ENCODE assay signal across 20 cellular contexts in the genomic region with DNA sequence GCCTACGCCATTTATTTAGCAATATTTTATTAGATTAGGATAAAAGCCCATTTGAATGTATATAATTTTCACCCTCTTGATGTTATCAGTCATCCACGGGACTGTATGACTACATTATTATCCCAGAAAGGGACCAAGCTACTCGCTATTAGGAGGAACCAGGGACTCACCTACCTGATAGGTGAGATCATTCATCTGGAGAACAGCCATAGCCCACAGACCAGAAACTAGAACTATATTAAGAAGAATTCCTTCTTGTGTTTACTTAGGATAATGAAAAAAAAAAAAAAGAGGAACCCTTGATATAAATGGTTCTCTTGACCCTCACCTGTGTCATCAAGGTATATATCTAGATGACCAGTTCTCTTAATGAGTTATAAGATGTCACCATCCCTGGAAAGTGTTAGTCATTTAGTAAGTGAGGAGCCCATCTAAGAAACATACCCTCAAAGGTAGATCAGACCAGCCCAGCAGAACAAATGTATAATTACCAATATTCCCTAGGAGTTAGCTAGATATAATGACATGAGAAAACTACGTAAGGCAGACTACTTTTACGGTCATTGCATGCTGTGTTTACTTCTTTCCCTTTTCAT. TPM values are rescaled to one million over a fixed set of nuclear protein-coding genes. Genes with fewer than 3 reads are reported as not detected.
A peak's percentile ranks its signal among the peaks of the same experiment; 100 is the strongest.
DNase-seq lines count a peak whose midpoint lies in the region; ATAC-seq, FAIRE-seq and TF ChIP-seq lines count a peak whose summit lies in the region.
"Had no signal": no experiment of that assay in that cellular context is flagged by ENCODE, and none has a peak within 500 bp of the region (broad histone marks: within the 10 kb centered on the region; RNA-seq: fewer than 3 reads in every experiment).

No MANE protein-coding gene starts in this region.

- H3K4me1 Mint-ChIP-seq in activated T-cell treated with anti-CD3 and anti-CD28 coated beads, Interleukin-2, amount 50 U/mL, for 72 hours (ENCODE audit: low read depth): peaks cover 76% of the 10 kb centered on the region
- peaks cover 81% of the 10 kb centered on the region for H3K4me1 Mint-ChIP-seq in activated T-cell treated with anti-CD3 and anti-CD28 coated beads, Interleukin-2, amount 50 U/mL, for 4 hours (ENCODE audit: low read depth)
- H3K4me1 Mint-ChIP-seq in naive thymus-derived CD8-positive, alpha-beta T cell: peaks cover 29 to 83% (median 77%) of the 10 kb centered on the region in 4 donors

- H3K27me3 ChIP-seq in breast epithelium: no peaks in the 10 kb centered on the region
- no peaks in the 10 kb centered on the region for H3K27me3 ChIP-seq in keratinocyte (ENCODE audit: control insufficient read depth, extremely low read depth, insufficient read depth, low read length)
- no peaks in the 10 kb centered on the region for H3K27me3 ChIP-seq in thoracic aorta (replicated peaks; ENCODE audit: insufficient read depth)
- H3K27me3 ChIP-seq in adrenal gland: no peaks in the 10 kb centered on the region
- H3K27me3 ChIP-seq: BLaER1, heart left ventricle, right lobe of liver, upper lobe of right lung had no signal

- H3K4me1 ChIP-seq in breast epithelium: peaks cover 0 to 13% of the 10 kb centered on the region in 2 donors
- peaks cover 39% of the 10 kb centered on the region for H3K4me1 ChIP-seq in keratinocyte (ENCODE audit: control insufficient read depth, extremely low read depth, insufficient read depth, low read length)
- H3K4me1 ChIP-seq in thoracic aorta (ENCODE audit: control insufficient read depth in 1 of 2, low read depth in 2 of 2): peaks cover 29 to 65% of the 10 kb centered on the region in 2 donors
- peaks cover 4 to 25% of the 10 kb centered on the region in 2 donors for H3K4me1 ChIP-seq in adrenal gland (replicated peaks in 1 of 2)

- dilution Hi-C loops in keratinocyte (cut with MboI; ENCODE audit: extremely low pct_ligation_motif_present, low sequenced_read_pairs): no loop called here

- FAIRE-seq in keratinocyte (lab: Jason Lieb, UNC): peak; percentile 55
- FAIRE-seq: H54, HTR-8/SVneo had no signal

- H3K36me3 ChIP-seq in breast epithelium: no peaks in the 10 kb centered on the region
- peaks cover 0 to 3% of the 10 kb centered on the region in 2 experiments for H3K36me3 ChIP-seq in keratinocyte (ENCODE audit: control insufficient read depth in 2 of 2, extremely low read depth in 1 of 2, insufficient read depth in 2 of 2, low read length in 2 of 2)
- H3K36me3 ChIP-seq in thoracic aorta: no peaks in the 10 kb centered on the region
- H3K36me3 ChIP-seq in adrenal gland (replicated peaks in 1 of 2): no peaks in the 10 kb centered on the region
- H3K36me3 ChIP-seq: heart left ventricle, right lobe of liver, upper lobe of right lung had no signal

- peaks cover 3 to 5% of the 10 kb centered on the region in 2 donors for H3K9me3 Mint-ChIP-seq in activated T-cell treated with anti-CD3 and anti-CD28 coated beads, Interleukin-2, amount 50 U/mL, for 72 hours
- peaks cover 8% of the 10 kb centered on the region for H3K9me3 Mint-ChIP-seq in activated T-cell treated with anti-CD3 and anti-CD28 coated beads, Interleukin-2, amount 50 U/mL, for 4 hours
- peaks cover 0 to 10% (median 0%) of the 10 kb centered on the region in 9 donors for H3K9me3 Mint-ChIP-seq in naive thymus-derived CD8-positive, alpha-beta T cell

- no peak overlapping the region for H2AFZ ChIP-seq in keratinocyte (ENCODE audit: control insufficient read depth, low read length)

- no peak overlapping the region for H3K4me3 ChIP-seq in breast epithelium
- peak overlapping the region in 2 of 3 experiments; percentile 37 to 48 for H3K4me3 ChIP-seq in keratinocyte (ENCODE audit: control insufficient read depth in 2 of 3, extremely low read depth in 1 of 3, insufficient read depth in 2 of 3, low read depth in 1 of 3, low read length in 3 of 3)
- peak overlapping the region; percentile 50 for H3K4me3 ChIP-seq in thoracic aorta
- no peak overlapping the region for H3K4me3 ChIP-seq in adrenal gland
- H3K4me3 ChIP-seq: BLaER1, heart left ventricle, right lobe of liver, upper lobe of right lung had no signal

- TF ChIP-seq POLR2A in breast epithelium (IDR thresholded peaks at IDR 0.05): no peak
- TF ChIP-seq POLR2A in adrenal gland (IDR thresholded peaks at IDR 0.05): no peak

- peak overlapping the region in 1 of 2 donors; percentile 6 for H3K4me3 Mint-ChIP-seq in activated T-cell treated with anti-CD3 and anti-CD28 coated beads, Interleukin-2, amount 50 U/mL, for 72 hours
- H3K4me3 Mint-ChIP-seq in activated T-cell treated with anti-CD3 and anti-CD28 coated beads, Interleukin-2, amount 50 U/mL, for 4 hours: no peak overlapping the region
- peak overlapping the region in 3 of 10 donors; percentile 11 to 30 (median 20) for H3K4me3 Mint-ChIP-seq in naive thymus-derived CD8-positive, alpha-beta T cell
- H3K4me3 Mint-ChIP-seq: activated CD4-positive, alpha-beta memory T cell treated with anti-CD3 and anti-CD28 coated beads for 36 hours had no signal

- H3K27ac ChIP-seq in breast epithelium (peak overlapping the region; percentile 59 to 79), keratinocyte (ENCODE audit: control insufficient read depth, insufficient read depth, low read length) (peak overlapping the region; percentile 70), thoracic aorta (peak overlapping the region in 1 of 2 donors; percentile 33), adrenal gland (no peak overlapping the region)
- H3K27ac ChIP-seq: BLaER1, right lobe of liver, upper lobe of right lung had no signal

- H3K9me3 ChIP-seq in breast epithelium (no peaks in the 10 kb centered on the region), keratinocyte (ENCODE audit: control insufficient read depth, low read depth, low read length) (no peaks in the 10 kb centered on the region), thoracic aorta (no peaks in the 10 kb centered on the region), adrenal gland (replicated peaks in 1 of 3) (no peaks in the 10 kb centered on the region)
- H3K9me3 ChIP-seq: BLaER1, heart left ventricle, right lobe of liver, upper lobe of right lung had no signal

- no peak for ATAC-seq in activated T-cell treated with anti-CD3 and anti-CD28 coated beads, Interleukin-2, amount 50 U/mL, for 72 hours (replicated peaks in 1 of 2)
- ATAC-seq in activated T-cell treated with anti-CD3 and anti-CD28 coated beads, Interleukin-2, amount 50 U/mL, for 4 hours: no peak
- ATAC-seq in thoracic aorta (ENCODE audit: insufficient number of reproducible peaks, low FRiP score, low read depth): no peak
- no peak for ATAC-seq in naive thymus-derived CD8-positive, alpha-beta T cell
- ATAC-seq: heart left ventricle, right lobe of liver, upper lobe of right lung had no signal

- H3K9ac ChIP-seq in keratinocyte (ENCODE audit: control insufficient read depth, extremely low read depth, insufficient read depth, low read length): peak overlapping the region; percentile 60
- H3K9ac ChIP-seq: BLaER1 had no signal

- peaks cover 3% of the 10 kb centered on the region for H3K9me1 ChIP-seq in keratinocyte (ENCODE audit: control insufficient read depth, extremely low read depth, insufficient read depth, low read length)

- peak overlapping the region; percentile 87 for H3K4me2 ChIP-seq in keratinocyte (ENCODE audit: control insufficient read depth, extremely low read depth, insufficient read depth, low read depth, low read length)
- H3K4me2 ChIP-seq: BLaER1 had no signal

- no peak for TF ChIP-seq CTCF in breast epithelium (IDR thresholded peaks at IDR 0.05)
- TF ChIP-seq CTCF in keratinocyte (optimal IDR thresholded peaks at IDR 0.05 in 1 of 3, IDR thresholded peaks at IDR 0.05 in 1 of 3, conservative IDR thresholded peaks at IDR 0.05 in 1 of 3; ENCODE audit: extremely low read depth in 1 of 3, insufficient read depth in 2 of 3, low read length in 3 of 3): no peak
- no peak for TF ChIP-seq CTCF in thoracic aorta (IDR thresholded peaks at IDR 0.05)
- no peak for TF ChIP-seq CTCF in adrenal gland (IDR thresholded peaks at IDR 0.05)

- POLR2A ChIA-PET in naive thymus-derived CD8-positive, alpha-beta T cell (lab: Charles Lee): no interaction called here

- H3K36me3 Mint-ChIP-seq in activated T-cell treated with anti-CD3 and anti-CD28 coated beads, Interleukin-2, amount 50 U/mL, for 72 hours (ENCODE audit: insufficient read depth in 2 of 2): peaks cover 5 to 10% of the 10 kb centered on the region in 2 donors
- H3K36me3 Mint-ChIP-seq in activated T-cell treated with anti-CD3 and anti-CD28 coated beads, Interleukin-2, amount 50 U/mL, for 4 hours (ENCODE audit: insufficient read depth): peaks cover 26% of the 10 kb centered on the region
- peaks cover 5 to 18% (median 7%) of the 10 kb centered on the region in 3 donors for H3K36me3 Mint-ChIP-seq in naive thymus-derived CD8-positive, alpha-beta T cell

- H3K27me3 Mint-ChIP-seq in activated T-cell treated with anti-CD3 and anti-CD28 coated beads, Interleukin-2, amount 50 U/mL, for 72 hours (ENCODE audit: low read depth): no peaks in the 10 kb centered on the region
- H3K27me3 Mint-ChIP-seq in activated T-cell treated with anti-CD3 and anti-CD28 coated beads, Interleukin-2, amount 50 U/mL, for 4 hours (ENCODE audit: low read depth): no peaks in the 10 kb centered on the region
- no peaks in the 10 kb centered on the region for H3K27me3 Mint-ChIP-seq in naive thymus-derived CD8-positive, alpha-beta T cell
- H3K27me3 Mint-ChIP-seq: activated CD4-positive, alpha-beta memory T cell treated with anti-CD3 and anti-CD28 coated beads for 36 hours had no signal

- peaks cover 80% of the 10 kb centered on the region for H3K79me2 ChIP-seq in keratinocyte (ENCODE audit: control insufficient read depth, insufficient read depth, low read length)

- intact Hi-C loops in breast epithelium (cut with DNase I; ENCODE audit: low total_unique reads) (no loop called here), adrenal gland (cut with DNase I) (loop anchor here in 1 of 2 donors (10.0 kb wide), 1 partner anchor 55 kb away; no protein-coding TSS in a partner anchor)

- peak overlapping the region; percentile 20 for H3K27ac Mint-ChIP-seq in activated T-cell treated with anti-CD3 and anti-CD28 coated beads, Interleukin-2, amount 50 U/mL, for 72 hours
- H3K27ac Mint-ChIP-seq in naive thymus-derived CD8-positive, alpha-beta T cell: peak overlapping the region in 3 of 10 donors; percentile 35 to 58 (median 50)
- H3K27ac Mint-ChIP-seq: activated CD4-positive, alpha-beta memory T cell treated with anti-CD3 and anti-CD28 coated beads for 36 hours; activated T-helper 2 cell treated with anti-CD3 and anti-CD28 coated beads, Interferon-gamma antibody, Interleukin-2, Interleukin-4, amounts not matched to agents 10 μg/mL and 5 μg/mL and 100 μg/mL, durations not matched to agents 14 hours and 24 hours and 36 hours had no signal

- peaks cover 1% of the 10 kb centered on the region for H4K20me1 ChIP-seq in keratinocyte (ENCODE audit: control insufficient read depth, extremely low read depth, insufficient read depth, low read length)

- DNase-seq in activated T-cell treated with anti-CD3 and anti-CD28 coated beads, Interleukin-2, amount 50 U/mL, for 72 hours: no peak
- no peak for DNase-seq in activated T-cell treated with anti-CD3 and anti-CD28 coated beads, Interleukin-2, amount 50 U/mL, for 4 hours
- DNase-seq in breast epithelium (ENCODE audit: low spot score in 2 of 2) (no peak), keratinocyte (ENCODE audit: low read depth, low spot score) (peak; percentile 58), thoracic aorta (ENCODE audit: low spot score) (no peak), adrenal gland (no peak), NCI-H2196 treated with DMSO at 0.1 percent for 48 hours (lab: John Stamatoyannopoulos, UW; ENCODE audit: unreplicated experiment) (no peak)
- DNase-seq in naive thymus-derived CD8-positive, alpha-beta T cell: no peak
- DNase-seq: activated CD4-positive, alpha-beta memory T cell treated with anti-CD3 and anti-CD28 coated beads for 36 hours; amygdala; heart left ventricle; NCI-H2029; NCI-H69; right lobe of liver; stimulated activated CD4-positive, alpha-beta T cell treated with anti-CD3 and anti-CD28 coated beads, Interleukin-2, amount 100 ng/mL, for 24 hours; upper lobe of right lung had no signal

- WGBS in adrenal gland, 4 donors: 89 to 95% (median 91%) methylated on average over 5 of the region's 5 CpGs

RNA-seq across cellular contexts. Expression of a gene that starts 8.0 kb away (rescaled TPM):
- 10 to 100 TPM; 21.4 to 26.3 TPM for total RNA-seq in activated T-cell treated with anti-CD3 and anti-CD28 coated beads, Interleukin-2, amount 50 U/mL, for 72 hours
- total RNA-seq in activated T-cell treated with anti-CD3 and anti-CD28 coated beads, Interleukin-2, amount 50 U/mL, for 4 hours: 10 to 100 TPM; 28.7 to 48.8 (median 36.5) TPM
- total RNA-seq in breast epithelium: 100 to 1,000 TPM in 1 of 3 donors, 10 to 100 TPM in 2; 26.9 to 110 (median 57.0) TPM
- 4.4 to 10.7 TPM (median 8.2 TPM) in 3 replicates for polyA plus RNA-seq in keratinocyte
- polyA plus RNA-seq in keratinocyte (2011; ENCODE audit: low read depth): 13.4 TPM
- polyA plus RNA-seq in keratinocyte (2011; cell fraction: cytosol; rRNA removed): 9.1 and 10.4 TPM in 2 replicates
- 27.3 and 28.8 TPM in 2 replicates for polyA plus RNA-seq in keratinocyte (2011; cell fraction: nucleus; rRNA removed)
- 9.5 and 15.3 TPM in 2 replicates for polyA plus RNA-seq in keratinocyte (2012; ENCODE audit: low replicate concordance)
- 14.6 to 51.7 TPM (median 22.5 TPM) in 3 replicates for polyA minus RNA-seq in keratinocyte
- polyA minus RNA-seq in keratinocyte (2011; cell fraction: cytosol; rRNA and poly(A)+ RNA removed): 12.1 TPM
- polyA minus RNA-seq in keratinocyte (2011; cell fraction: nucleus; rRNA and poly(A)+ RNA removed): 21.2 and 44.1 TPM in 2 replicates
- 10 to 100 TPM; 32.9 to 53.7 TPM for total RNA-seq in thoracic aorta
- 10 to 100 TPM; 63.4 to 69.2 TPM for total RNA-seq in naive thymus-derived CD8-positive, alpha-beta T cell
- 10 to 100 TPM; 14.1 to 16.2 (median 15.2) TPM for polyA plus RNA-seq in naive thymus-derived CD8-positive, alpha-beta T cell
- total RNA-seq in adrenal gland: 100 to 1,000 TPM in 1 of 8 donors, 10 to 100 TPM in 7; 14.6 to 176 (median 31.5) TPM
- polyA plus RNA-seq in adrenal gland: 10 to 100 TPM; 11.7 to 21.6 (median 11.9) TPM

RNA-seq across cellular contexts. Expression of a gene that starts 53.9 kb away (rescaled TPM):
- 10 to 100 TPM; 56.7 to 64.3 TPM for total RNA-seq in activated T-cell treated with anti-CD3 and anti-CD28 coated beads, Interleukin-2, amount 50 U/mL, for 72 hours
- 10 to 100 TPM; 73.9 to 81.2 (median 80.0) TPM for total RNA-seq in activated T-cell treated with anti-CD3 and anti-CD28 coated beads, Interleukin-2, amount 50 U/mL, for 4 hours
- 10 to 100 TPM; 76.8 to 92.2 (median 86.2) TPM for total RNA-seq in breast epithelium
- 66.0 to 101 TPM (median 76.4 TPM) in 3 replicates for polyA plus RNA-seq in keratinocyte
- polyA plus RNA-seq in keratinocyte (2011; ENCODE audit: low read depth): 132 TPM
- 58.2 and 76.3 TPM in 2 replicates for polyA plus RNA-seq in keratinocyte (2011; cell fraction: cytosol; rRNA removed)
- 73.7 TPM in 2 replicates for polyA plus RNA-seq in keratinocyte (2011; cell fraction: nucleus; rRNA removed)
- polyA plus RNA-seq in keratinocyte (2012; ENCODE audit: low replicate concordance): 35.5 and 72.5 TPM in 2 replicates
- polyA minus RNA-seq in keratinocyte: 135 to 219 TPM (median 218 TPM) in 3 replicates
- 116 TPM for polyA minus RNA-seq in keratinocyte (2011; cell fraction: cytosol; rRNA and poly(A)+ RNA removed)
- 54.7 and 105 TPM in 2 replicates for polyA minus RNA-seq in keratinocyte (2011; cell fraction: nucleus; rRNA and poly(A)+ RNA removed)
- 10 to 100 TPM; 66.3 to 75.8 TPM for total RNA-seq in thoracic aorta
- 10 to 100 TPM; 59.2 to 60.5 TPM for total RNA-seq in naive thymus-derived CD8-positive, alpha-beta T cell
- 10 to 100 TPM; 14.4 to 19.5 (median 18.3) TPM for polyA plus RNA-seq in naive thymus-derived CD8-positive, alpha-beta T cell
- total RNA-seq in adrenal gland: 100 to 1,000 TPM in 4 of 8 donors, 10 to 100 TPM in 4; 81.0 to 132 (median 102) TPM
- 10 to 100 TPM; 19.6 to 85.8 (median 29.5) TPM for polyA plus RNA-seq in adrenal gland

Comparison
In these comparisons a context has a peak if more than half of its experiments do, and no peak if none do; other contexts are left out.
1. H3K27ac ChIP-seq: peak in breast epithelium (2 of 2) and keratinocyte (single experiment); none in adrenal gland (0 of 5).
2. H3K4me3 ChIP-seq: peak in keratinocyte (2 of 3) and thoracic aorta (single experiment); none in breast epithelium (0 of 3) and adrenal gland (0 of 4).